In the genomic region with DNA sequence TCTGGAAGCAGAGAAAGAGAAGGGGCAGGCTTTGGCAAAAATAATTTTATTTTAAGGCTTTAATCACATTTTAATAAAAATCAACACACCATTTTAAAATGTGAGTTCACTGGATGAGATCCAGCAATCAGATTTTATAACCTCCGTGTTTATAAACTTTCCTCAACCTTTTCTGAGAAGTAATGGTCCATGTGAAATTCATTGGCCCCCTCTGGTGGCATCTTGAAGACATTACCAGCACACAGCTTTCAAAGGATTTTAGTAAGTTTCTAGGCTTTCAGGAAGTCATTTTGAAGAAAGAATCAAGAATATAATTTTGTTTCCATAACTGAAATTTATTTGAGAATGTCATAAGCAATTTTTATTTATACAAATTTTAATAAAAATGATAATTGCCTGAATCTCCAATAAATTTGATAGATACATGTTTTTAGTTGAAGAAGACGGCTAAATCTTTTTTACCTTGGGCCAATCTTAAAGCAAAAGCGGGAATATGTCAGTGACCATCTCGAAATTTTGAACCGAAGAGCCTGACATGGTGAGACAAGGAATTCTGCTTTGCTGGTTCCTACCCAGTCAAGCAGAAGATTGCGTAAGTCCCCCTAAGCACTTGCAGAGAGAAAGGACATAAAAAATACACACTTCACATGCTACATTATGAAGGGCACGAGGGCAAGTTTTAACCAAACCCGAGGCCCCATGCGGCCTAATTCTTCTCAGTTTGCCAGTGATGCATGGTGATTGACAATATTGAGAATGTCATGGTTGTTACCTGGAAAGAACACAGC, we compare ENCODE assay signal across 10 cellular contexts.
A peak's percentile ranks its signal among the peaks of the same experiment; 100 is the strongest.
DNase-seq lines count a peak whose midpoint lies in the region; ATAC-seq, FAIRE-seq and TF ChIP-seq lines count a peak whose summit lies in the region.
"Had no signal": no experiment of that assay in that cellular context is flagged by ENCODE, and none has a peak within 500 bp of the region (broad histone marks: within the 10 kb centered on the region; RNA-seq: fewer than 3 reads in every experiment).

No MANE protein-coding gene starts in this region.

- ATAC-seq in HG02852 (IDR thresholded peaks at IDR 0.05; ENCODE audit: unreplicated experiment) (peak; percentile 24), GM12878 (peak; percentile 43), HepG2 (peak; percentile 43; the same call in 1 of the 3 replicates)
- ATAC-seq: naive thymus-derived CD4-positive, alpha-beta T cell had no signal

- 9% methylated on average over 9 of the region's 9 CpGs for WGBS in GM12878 (ENCODE audit: insufficient coverage, insufficient replicate concordance, low lambda C conversion rate, missing lambda C conversion rate)
- 10% methylated on average over 9 of the region's 9 CpGs for WGBS in HepG2 (ENCODE audit: low lambda C conversion rate)

- SMC1A ChIA-PET in GM12878 (lab: Charles Lee; ENCODE audit: uncharacterized antibody, unreplicated experiment) = interaction anchor here (0.7 to 4.6 kb wide), 9 partner anchors 9 to 823 kb away, joined by 3 to 39 read pairs (median 3); partner anchors contain the start of gene CBLN2

- H3K9me3 ChIP-seq in BE2C (no peaks in the 10 kb centered on the region), GM12878 (replicated peaks; ENCODE audit: control insufficient read depth, insufficient read depth, low read length) (no peaks in the 10 kb centered on the region), HepG2 (ENCODE audit: low read length) (no peaks in the 10 kb centered on the region)
- H3K9me3 ChIP-seq: SJSA1 had no signal

- peak; percentile 59 for TF ChIP-seq CTCF in BE2C (IDR thresholded peaks at IDR 0.05; ENCODE audit: low read depth, low read length)
- TF ChIP-seq CTCF in GM13977 (IDR thresholded peaks at IDR 0.05; ENCODE audit: extremely low read depth, insufficient read depth, missing control alignments) = peak; percentile 76
- TF ChIP-seq CTCF in GM12878 (IDR thresholded peaks at IDR 0.05 in 2 of 3, conservative IDR thresholded peaks at IDR 0.05 in 1 of 3; ENCODE audit: control insufficient read depth in 2 of 3, extremely low read depth in 1 of 3, insufficient read depth in 1 of 3, low read depth in 3 of 3, low read length in 3 of 3) = peak; percentile 71 to 76 (median 73)
- peak; percentile 53 for TF ChIP-seq CTCF in HepG2 (CRISPR knock-in tag; IDR thresholded peaks at IDR 0.05)

- H3K4me2 ChIP-seq in GM12878 (ENCODE audit: control insufficient read depth, insufficient read depth) = peak overlapping the region; percentile 23; the same call in 1 of the 2 replicates
- no peak overlapping the region for H3K4me2 ChIP-seq in HepG2 (ENCODE audit: low read depth, low read length)

- CTCF ChIA-PET in GM12878 (lab: Yijun Ruan, JAX) (interaction anchor here (0.6 to 3.5 kb wide), 22 partner anchors 10 to 1274 kb away, joined by 3 to 52 read pairs (median 4); partner anchors contain the start of gene CBLN2), HepG2 (lab: Yijun Ruan, JAX; ENCODE audit: low intra/inter-chr PET ratio, low total read pairs) (interaction anchor here (1.5 kb wide), 1 partner anchor 19 kb away, joined by 10 read pairs; no protein-coding TSS in a partner anchor)

- POLR2A ChIA-PET in GM12878 (lab: Charles Lee) (no interaction called here), HepG2 (lab: Yijun Ruan, JAX) (no interaction called here)

- TF ChIP-seq EP300 in GM12878 (IDR thresholded peaks at IDR 0.05; ENCODE audit: borderline replicate concordance in 1 of 2, control insufficient read depth in 1 of 2, low read depth in 2 of 2, low read length in 2 of 2) (no peak), HepG2 (IDR thresholded peaks at IDR 0.05; ENCODE audit: low read depth in 2 of 2, low read length in 2 of 2) (no peak), HepG2 (CRISPR knock-in tag; IDR thresholded peaks at IDR 0.05; ENCODE audit: borderline replicate concordance) (no peak)

- RAD21 ChIA-PET in GM12878 (lab: Charles Lee; ENCODE audit: unreplicated experiment) = interaction anchor here (0.5 to 3.2 kb wide), 3 partner anchors 10 to 402 kb away, joined by 3 to 36 read pairs (median 5); no protein-coding TSS in a partner anchor

- TF ChIP-seq RAD21 in GM12878 (IDR thresholded peaks at IDR 0.05; ENCODE audit: insufficient read depth, low read depth, low read length) = peak; percentile 89
- TF ChIP-seq RAD21 in HepG2 (CRISPR knock-in tag; IDR thresholded peaks at IDR 0.05) = no peak

- H2AFZ ChIP-seq in GM12878 (ENCODE audit: control insufficient read depth, low read depth, low read length) (peak overlapping the region; percentile 57), HepG2 (ENCODE audit: low read length) (no peak overlapping the region)

- BruUV-seq in GM12878 (replicated peaks; lab: Mats Ljungman, UMichigan) (no TSS peak), HepG2 (replicated peaks; lab: Mats Ljungman, UMichigan) (no TSS peak)

- no peak overlapping the region for H3K4me3 ChIP-seq in BE2C (ENCODE audit: low read depth, low read length)
- H3K4me3 ChIP-seq in GM12878 = no peak overlapping the region
- no peak overlapping the region for H3K4me3 ChIP-seq in HepG2 (replicated peaks in 1 of 3; ENCODE audit: insufficient read depth in 1 of 3, low read depth in 2 of 3, low read length in 3 of 3)
- H3K4me3 ChIP-seq: SJSA1 had no signal

- no peaks in the 10 kb centered on the region for H3K79me2 ChIP-seq in GM12878 (ENCODE audit: control insufficient read depth, insufficient read depth, low read length)
- H3K79me2 ChIP-seq in HepG2 (ENCODE audit: insufficient read depth, low read length) = no peaks in the 10 kb centered on the region

- DNase-seq in BE2C (peak; percentile 5), GM13977 (ENCODE audit: low spot score) (peak; percentile 48), NCI-H146 (lab: John Stamatoyannopoulos, UW) (peak; percentile 49), GM12878 (ENCODE audit: low read depth, low spot score) (no peak), HepG2 (ENCODE audit: low spot score) (peak; percentile 25), NCI-H2227 (lab: John Stamatoyannopoulos, UW; ENCODE audit: unreplicated experiment) (no peak), C1 segment of cervical spinal cord (lab: John Stamatoyannopoulos, UW) (no peak)

- H4K20me1 ChIP-seq in GM12878 (ENCODE audit: control insufficient read depth, insufficient read depth) (no peaks in the 10 kb centered on the region), HepG2 (ENCODE audit: insufficient read depth, low read length) (no peaks in the 10 kb centered on the region)

- TF ChIP-seq POLR2A in GM12878 (IDR thresholded peaks at IDR 0.05; ENCODE audit: low read depth, low read length) (no peak), HepG2 (IDR thresholded peaks at IDR 0.05; ENCODE audit: insufficient read depth in 1 of 2, low read depth in 2 of 2, low read length in 2 of 2) (no peak)

- H3K9ac ChIP-seq in GM12878 (ENCODE audit: control insufficient read depth, insufficient read depth, low read length) = no peak overlapping the region; the same call in 1 of the 2 replicates
- no peak overlapping the region for H3K9ac ChIP-seq in HepG2 (ENCODE audit: insufficient read depth, low read depth, low read length)

- intact Hi-C loops in GM12878 (cut with micrococcal nuclease; ENCODE audit: unreplicated experiment) = loop anchor here (1.0 to 10.0 kb wide), 4 partner anchors 19 to 488 kb away; no protein-coding TSS in a partner anchor
- intact Hi-C loops in HepG2 (cut with micrococcal nuclease; ENCODE audit: unreplicated experiment) = loop anchor here (1.0 to 5.0 kb wide), 2 partner anchors 19 to 1890 kb away; no protein-coding TSS in a partner anchor

- in situ Hi-C loops in GM13977 (cut with MboI; ENCODE audit: low pct_unique_long_range_greater_than_20kb, low sequenced_read_pairs, unreplicated experiment) (no loop called here), GM12878 (cut with MboI) (no loop called here), HepG2 (cut with HindIII; ENCODE audit: extremely low pct_ligation_motif_present, low pct_unique_long_range_greater_than_20kb) (no loop called here)

- H3K27me3 ChIP-seq in BE2C (no peaks in the 10 kb centered on the region), GM12878 (replicated peaks in 1 of 2; ENCODE audit: control insufficient read depth in 2 of 2, insufficient read depth in 2 of 2, low read length in 1 of 2) (no peaks in the 10 kb centered on the region), HepG2 (ENCODE audit: control insufficient read depth in 1 of 2, insufficient read depth in 2 of 2, low read length in 2 of 2) (peaks cover 1 to 7% of the 10 kb centered on the region in 2 experiments; a peak in 1 of 5 replicates)

- H3K36me3 ChIP-seq in BE2C (no peaks in the 10 kb centered on the region), GM12878 (ENCODE audit: control insufficient read depth in 2 of 2, insufficient read depth in 2 of 2, low read length in 1 of 2) (no peaks in the 10 kb centered on the region), HepG2 (replicated peaks in 1 of 2; ENCODE audit: control insufficient read depth in 1 of 2, insufficient read depth in 2 of 2, low read length in 2 of 2) (no peaks in the 10 kb centered on the region)
- H3K36me3 ChIP-seq: SJSA1 had no signal

- no peaks in the 10 kb centered on the region for H3K4me1 ChIP-seq in BE2C
- peaks cover 24% of the 10 kb centered on the region for H3K4me1 ChIP-seq in GM12878 (ENCODE audit: control insufficient read depth, insufficient read depth, low read length)
- H3K4me1 ChIP-seq in HepG2 (ENCODE audit: insufficient read depth, low read length) = no peaks in the 10 kb centered on the region
- H3K4me1 ChIP-seq: SJSA1 had no signal

- no peak overlapping the region for H3K27ac ChIP-seq in GM12878 (ENCODE audit: control insufficient read depth, insufficient read depth)
- H3K27ac ChIP-seq in HepG2 (ENCODE audit: extremely low read length, insufficient read depth, low read length) = no peak overlapping the region
- H3K27ac ChIP-seq: SJSA1 had no signal

- FAIRE-seq in GM12878 (lab: Jason Lieb, UNC) (no peak), HepG2 (lab: Jason Lieb, UNC) (peak; percentile 56)

TF ChIP-seq in HepG2, 621 proteins besides CTCF, POLR2A, EP300 and RAD21:
- TF ChIP-seq STAG1 (CRISPR knock-in tag; IDR thresholded peaks at IDR 0.05) (peak; percentile 46), CEBPB (IDR thresholded peaks at IDR 0.05; ENCODE audit: borderline replicate concordance, low read depth, low read length) (peak; percentile 63), ZNF251 (CRISPR knock-in tag; IDR thresholded peaks at IDR 0.05) (no peak), SMC3 (IDR thresholded peaks at IDR 0.05; ENCODE audit: low read length) (peak; percentile 30; the same call in 1 of the 2 replicates), CEBPG (CRISPR knock-in tag; IDR thresholded peaks at IDR 0.05) (peak; percentile 25; the same call in 1 of the 2 replicates), CC2D1A (CRISPR knock-in tag; IDR thresholded peaks at IDR 0.05) (no peak)
TF ChIP-seq in HepG2: peak in this region for 4.

Comparison
In these comparisons a context has a peak if more than half of its experiments do, and no peak if none do; other contexts are left out.
1. DNase-seq: peak in BE2C (single experiment), GM13977 (single experiment), NCI-H146 (single experiment) and HepG2 (single experiment); none in GM12878 (single experiment), NCI-H2227 (single experiment) and C1 segment of cervical spinal cord (0 of 14).
2. Peak in every context shown above with its lines, with median percentiles within 50 percentile points of each other: CTCF ChIP-seq and ATAC-seq.